10 cellular contexts compared by ENCODE assay signal in genomic region chr16:2541409-2541808, GRCh38. TPM values are rescaled to one million over a fixed set of nuclear protein-coding genes. Genes with fewer than 3 reads are reported as not detected.
DNase-seq lines count a peak whose midpoint lies in the region; ATAC-seq and TF ChIP-seq lines count a peak whose summit lies in the region.
"Not testable (repeated sequence)": the region's sequence is repeated elsewhere in the genome, so short reads cannot be mapped to it uniquely, and the experiment has no call there.
"Had no signal": no experiment of that assay in that cellular context is flagged by ENCODE, and none has a peak within 500 bp of the region (broad histone marks: within the 10 kb centered on the region; RNA-seq: fewer than 3 reads in every experiment).

No MANE protein-coding gene starts in this region.

- H3K4me3 ChIP-seq in liver (ENCODE audit: low read depth in 1 of 3, low read length in 3 of 3) = not testable (repeated sequence)

- H3K9me3 ChIP-seq in liver (ENCODE audit: control insufficient read depth in 4 of 4, low read length in 3 of 4) = not testable (repeated sequence)

- CTCF ChIA-PET in activated CD4-positive, alpha-beta T cell treated with anti-CD3 and anti-CD28 coated beads for 36 hours (lab: Charles Lee) = not testable (repeated sequence)

- peaks cover 10 to 41% (median 34%) of the 10 kb centered on the region in 4 donors for H3K4me1 ChIP-seq in liver (ENCODE audit: control insufficient read depth in 4 of 4, insufficient read depth in 4 of 4, low read length in 3 of 4)

- not testable (repeated sequence) for TF ChIP-seq CTCF in liver (IDR thresholded peaks at IDR 0.05; ENCODE audit: low read depth, low read length, missing input control)

- peak; percentile 13 to 30 for TF ChIP-seq RAD21 in liver (IDR thresholded peaks at IDR 0.05)

- peaks cover 35% of the 10 kb centered on the region for H3K4me1 Mint-ChIP-seq in activated CD4-positive, alpha-beta T cell treated with anti-CD3 and anti-CD28 coated beads for 36 hours
- peaks cover 38% of the 10 kb centered on the region for H3K4me1 Mint-ChIP-seq in activated naive CD8-positive, alpha-beta T cell (ENCODE audit: low read depth)
- peaks cover 29 to 33% of the 10 kb centered on the region in 2 donors for H3K4me1 Mint-ChIP-seq in natural killer cell treated with Interleukin-12 subunit alpha and Interleukin-12 subunit beta and Interleukin-15 and Interleukin-18, amount 100 ng/mL, for 72 hours (ENCODE audit: low read depth in 2 of 2)
- H3K4me1 Mint-ChIP-seq in stimulated activated memory B cell treated with anti-CD40 and anti-IgM and Interleukin-4, amounts not matched to agents 10 μg/mL and 1 μg/mL and 100 μg/mL, for 72 hours = peaks cover 57% of the 10 kb centered on the region

- peak overlapping the region; percentile 10 for H3K4me3 Mint-ChIP-seq in activated CD4-positive, alpha-beta T cell treated with anti-CD3 and anti-CD28 coated beads for 36 hours
- H3K4me3 Mint-ChIP-seq in activated naive CD8-positive, alpha-beta T cell = peak overlapping the region; percentile 36
- H3K4me3 Mint-ChIP-seq in natural killer cell treated with Interleukin-12 subunit alpha and Interleukin-12 subunit beta and Interleukin-15 and Interleukin-18, amount 100 ng/mL, for 72 hours = not testable (repeated sequence)
- H3K4me3 Mint-ChIP-seq in stimulated activated memory B cell treated with anti-CD40 and anti-IgM and Interleukin-4, amounts not matched to agents 10 μg/mL and 1 μg/mL and 100 μg/mL, for 72 hours = peak overlapping the region; percentile 65

- not testable (repeated sequence) for H3K27ac Mint-ChIP-seq in activated CD4-positive, alpha-beta T cell treated with anti-CD3 and anti-CD28 coated beads for 36 hours; activated naive CD8-positive, alpha-beta T cell
- peak overlapping the region; percentile 34 to 56 for H3K27ac Mint-ChIP-seq in natural killer cell treated with Interleukin-12 subunit alpha and Interleukin-12 subunit beta and Interleukin-15 and Interleukin-18, amount 100 ng/mL, for 72 hours
- H3K27ac Mint-ChIP-seq in stimulated activated memory B cell treated with anti-CD40 and anti-IgM and Interleukin-4, amounts not matched to agents 10 μg/mL and 1 μg/mL and 100 μg/mL, for 72 hours = peak overlapping the region; percentile 84

- DNase-seq in COLO668 (lab: John Stamatoyannopoulos, UW; ENCODE audit: unreplicated experiment) (peak; percentile 75), LHCN-M2 (ENCODE audit: low read depth) (peak; percentile 31), dermis blood vessel endothelial cell (peak; percentile 35)
- DNase-seq in activated CD4-positive, alpha-beta T cell treated with anti-CD3 and anti-CD28 coated beads for 36 hours; natural killer cell treated with Interleukin-12 subunit alpha and Interleukin-12 subunit beta and Interleukin-15 and Interleukin-18, amount 100 ng/mL, for 72 hours (ENCODE audit: low spot score): not testable (repeated sequence)

- not testable (repeated sequence) for ATAC-seq in activated CD4-positive, alpha-beta T cell treated with anti-CD3 and anti-CD28 coated beads for 36 hours; natural killer cell treated with Interleukin-12 subunit alpha and Interleukin-12 subunit beta and Interleukin-15 and Interleukin-18, amount 100 ng/mL, for 72 hours; stimulated activated memory B cell treated with anti-CD40 and anti-IgM and Interleukin-4, amounts not matched to agents 10 μg/mL and 1 μg/mL and 100 μg/mL, for 72 hours

- not testable (repeated sequence) for H3K36me3 Mint-ChIP-seq in activated CD4-positive, alpha-beta T cell treated with anti-CD3 and anti-CD28 coated beads for 36 hours (ENCODE audit: low read depth); activated naive CD8-positive, alpha-beta T cell; natural killer cell treated with Interleukin-12 subunit alpha and Interleukin-12 subunit beta and Interleukin-15 and Interleukin-18, amount 100 ng/mL, for 72 hours
- H3K36me3 Mint-ChIP-seq in stimulated activated memory B cell treated with anti-CD40 and anti-IgM and Interleukin-4, amounts not matched to agents 10 μg/mL and 1 μg/mL and 100 μg/mL, for 72 hours = peaks cover 17% of the 10 kb centered on the region

- H3K27me3 Mint-ChIP-seq in activated CD4-positive, alpha-beta T cell treated with anti-CD3 and anti-CD28 coated beads for 36 hours; activated naive CD8-positive, alpha-beta T cell; natural killer cell treated with Interleukin-12 subunit alpha and Interleukin-12 subunit beta and Interleukin-15 and Interleukin-18, amount 100 ng/mL, for 72 hours; stimulated activated memory B cell treated with anti-CD40 and anti-IgM and Interleukin-4, amounts not matched to agents 10 μg/mL and 1 μg/mL and 100 μg/mL, for 72 hours: not testable (repeated sequence)

- not testable (repeated sequence) for H3K9ac ChIP-seq in liver (ENCODE audit: low read depth in 1 of 2, low read length in 2 of 2)

- intact Hi-C loops in activated CD4-positive, alpha-beta T cell treated with anti-CD3 and anti-CD28 coated beads for 36 hours (cut with DNase I, micrococcal nuclease) = not testable (repeated sequence)

- not testable (repeated sequence) for H3K36me3 ChIP-seq in liver (ENCODE audit: control insufficient read depth in 4 of 4, insufficient read depth in 3 of 4, low read depth in 1 of 4, low read length in 3 of 4)

- H3K27ac ChIP-seq in liver (ENCODE audit: low read depth in 1 of 2, low read length in 2 of 2) = peak overlapping the region in 1 of 2 donors; percentile 63

- not testable (repeated sequence) for H3K9me3 Mint-ChIP-seq in activated CD4-positive, alpha-beta T cell treated with anti-CD3 and anti-CD28 coated beads for 36 hours (ENCODE audit: low read depth); activated naive CD8-positive, alpha-beta T cell (ENCODE audit: low read depth); natural killer cell treated with Interleukin-12 subunit alpha and Interleukin-12 subunit beta and Interleukin-15 and Interleukin-18, amount 100 ng/mL, for 72 hours; stimulated activated memory B cell treated with anti-CD40 and anti-IgM and Interleukin-4, amounts not matched to agents 10 μg/mL and 1 μg/mL and 100 μg/mL, for 72 hours

- not testable (repeated sequence) for H3K27me3 ChIP-seq in liver (ENCODE audit: control insufficient read depth in 4 of 4, insufficient read depth in 4 of 4, low read length in 3 of 4)

- POLR2A ChIA-PET in activated CD4-positive, alpha-beta T cell treated with anti-CD3 and anti-CD28 coated beads for 36 hours (lab: Charles Lee) = not testable (repeated sequence)

- 31% methylated on average over 6 of the region's 6 CpGs for WGBS in liver

TF ChIP-seq in liver, 16 proteins besides CTCF, POLR2A, EP300 and RAD21 (continues in another document):
- TF ChIP-seq, protein P1, sequence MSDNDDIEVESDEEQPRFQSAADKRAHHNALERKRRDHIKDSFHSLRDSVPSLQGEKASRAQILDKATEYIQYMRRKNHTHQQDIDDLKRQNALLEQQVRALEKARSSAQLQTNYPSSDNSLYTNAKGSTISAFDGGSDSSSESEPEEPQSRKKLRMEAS (IDR thresholded peaks at IDR 0.05) = peak; percentile 87
- TF ChIP-seq GABPA (IDR thresholded peaks at IDR 0.05 in 1 of 2, conservative IDR thresholded peaks at IDR 0.05 in 1 of 2) (peak in 1 of 2 donors; percentile 64), HNF4A (conservative IDR thresholded peaks at IDR 0.05) (peak; percentile 72 to 77)

RNA-seq across cellular contexts. Expression of gene PDPK1, which starts 3.6 kb away (rescaled TPM):
- 17.9 and 22.7 TPM in 2 replicates for total RNA-seq in LHCN-M2 (2014; rRNA removed)
- polyA plus RNA-seq in LHCN-M2 (2012) = 15.5 TPM
- 10 to 100 TPM; 30.4 to 34.5 TPM for total RNA-seq in activated CD4-positive, alpha-beta T cell treated with anti-CD3 and anti-CD28 coated beads for 36 hours
- total RNA-seq in dermis blood vessel endothelial cell = 17.9 and 25.9 TPM in 2 replicates
- total RNA-seq in liver = 10 to 100 TPM; 20.5 to 28.1 TPM
- 10 to 100 TPM; 12.1 to 16.0 TPM for polyA plus RNA-seq in liver
- 10 to 100 TPM; 71.3 to 76.8 TPM for total RNA-seq in natural killer cell treated with Interleukin-12 subunit alpha and Interleukin-12 subunit beta and Interleukin-15 and Interleukin-18, amount 100 ng/mL, for 72 hours

RNA-seq across cellular contexts. Expression of gene CEMP1, which starts 10.2 kb away (rescaled TPM):
- not detected in 2 replicates for total RNA-seq in LHCN-M2 (2014; rRNA removed)
- polyA plus RNA-seq in LHCN-M2 (2012) = 3.9 TPM
- total RNA-seq in activated CD4-positive, alpha-beta T cell treated with anti-CD3 and anti-CD28 coated beads for 36 hours = not detected
- not detected in 2 replicates for total RNA-seq in dermis blood vessel endothelial cell
- under 1 TPM; 0.17 to 0.23 TPM for total RNA-seq in liver
- 1 to 10 TPM in 1 of 2 donors, under 1 TPM in 1; 0.06 to 1.6 TPM for polyA plus RNA-seq in liver
- not detected for total RNA-seq in natural killer cell treated with Interleukin-12 subunit alpha and Interleukin-12 subunit beta and Interleukin-15 and Interleukin-18, amount 100 ng/mL, for 72 hours
- total RNA-seq: fibroblast of villous mesenchyme, temporal lobe had no signal

RNA-seq across cellular contexts. Expression of gene AMDHD2, which starts 21.2 kb away (rescaled TPM):
- 54.6 and 55.9 TPM in 2 replicates for total RNA-seq in LHCN-M2 (2014; rRNA removed)
- 23.6 TPM for polyA plus RNA-seq in LHCN-M2 (2012)
- total RNA-seq in activated CD4-positive, alpha-beta T cell treated with anti-CD3 and anti-CD28 coated beads for 36 hours = 10 to 100 TPM; 20.9 to 31.6 TPM
- total RNA-seq in dermis blood vessel endothelial cell = 37.6 and 59.2 TPM in 2 replicates
- 10 to 100 TPM; 20.9 to 25.3 TPM for total RNA-seq in liver
- 10 to 100 TPM in 1 of 2 donors, 1 to 10 TPM in 1; 7.5 to 10.4 TPM for polyA plus RNA-seq in liver
- total RNA-seq in natural killer cell treated with Interleukin-12 subunit alpha and Interleukin-12 subunit beta and Interleukin-15 and Interleukin-18, amount 100 ng/mL, for 72 hours = 10 to 100 TPM; 34.1 to 63.9 TPM

RNA-seq across cellular contexts. Expression of gene ATP6V0C, which starts 27.7 kb away (rescaled TPM):
- total RNA-seq in LHCN-M2 (2014; rRNA removed) = 31.9 and 42.3 TPM in 2 replicates
- polyA plus RNA-seq in LHCN-M2 (2012) = 292 TPM
- 100 to 1,000 TPM in 1 of 2 experiments, 10 to 100 TPM in 1; 91.7 to 130 TPM for total RNA-seq in activated CD4-positive, alpha-beta T cell treated with anti-CD3 and anti-CD28 coated beads for 36 hours
- total RNA-seq in dermis blood vessel endothelial cell = 8.2 and 14.9 TPM in 2 replicates
- total RNA-seq in liver = 10 to 100 TPM; 17.6 to 27.3 TPM
- polyA plus RNA-seq in liver = 100 to 1,000 TPM in 1 of 2 donors, 10 to 100 TPM in 1; 93.8 to 132 TPM
- 100 to 1,000 TPM; 103 to 146 TPM for total RNA-seq in natural killer cell treated with Interleukin-12 subunit alpha and Interleukin-12 subunit beta and Interleukin-15 and Interleukin-18, amount 100 ng/mL, for 72 hours
